ENCODE assay signal across 8 cellular contexts in genomic region chrX:68432648-68433047, GRCh38. TPM values are rescaled to one million over a fixed set of nuclear protein-coding genes. Genes with fewer than 3 reads are reported as not detected.
DNase-seq lines count a peak whose midpoint lies in the region; TF ChIP-seq lines count a peak whose summit lies in the region.

No MANE protein-coding gene starts in this region.

- peak overlapping the region; percentile 87 for H3K27ac ChIP-seq in suprapubic skin

- TF ChIP-seq EP300 in suprapubic skin (IDR thresholded peaks at IDR 0.05), result no peak

- TF ChIP-seq POLR2A in suprapubic skin (IDR thresholded peaks at IDR 0.05), result no peak

- in situ Hi-C loops in astrocyte of the spinal cord (cut with HindIII; ENCODE audit: low sequenced_read_pairs), result no loop called here

- peak; percentile 9 for DNase-seq in DMS79 treated with DMSO at 0.1 percent for 48 hours (lab: John Stamatoyannopoulos, UW)
- no peak for DNase-seq in DMS79 (lab: John Stamatoyannopoulos, UW)
- DNase-seq in astrocyte of the spinal cord (ENCODE audit: low read depth, low spot score), result peak; percentile 29
- peak; percentile 17 for DNase-seq in kidney tubule cell (ENCODE audit: low spot score)
- DNase-seq in suprapubic skin (ENCODE audit: low spot score in 2 of 2), result no peak
- DNase-seq in amniotic stem cell (lab: John Stamatoyannopoulos, UW), result no peak
- DNase-seq in T1000 (lab: John Stamatoyannopoulos, UW), result no peak
- DNase-seq in 8988T, result no peak

- peak overlapping the region; percentile 60 for H3K4me3 ChIP-seq in astrocyte of the spinal cord (ENCODE audit: low read depth, low read length)
- peak overlapping the region; percentile 65 for H3K4me3 ChIP-seq in suprapubic skin

- H3K9me3 ChIP-seq in suprapubic skin, result no peaks in the 10 kb centered on the region

- no peaks in the 10 kb centered on the region for H3K36me3 ChIP-seq in suprapubic skin

- 54% methylated on average over 12 of the region's 12 CpGs for WGBS in suprapubic skin

- TF ChIP-seq CTCF in astrocyte of the spinal cord (IDR thresholded peaks at IDR 0.05; ENCODE audit: low read depth, low read length) (no peak), suprapubic skin (IDR thresholded peaks at IDR 0.05) (no peak)

- H3K27me3 ChIP-seq in suprapubic skin, result no peaks in the 10 kb centered on the region

- H3K4me1 ChIP-seq in suprapubic skin, result peaks cover 8% of the 10 kb centered on the region

RNA-seq across cellular contexts. Expression of gene OPHN1, which starts 0.6 kb away (rescaled TPM):
- 10 to 100 TPM in 1 of 4 donors, 1 to 10 TPM in 3; 4.5 to 16.0 (median 8.4) TPM for total RNA-seq in suprapubic skin

Comparison
In these comparisons a context has a peak if more than half of its experiments do, and no peak if none do; other contexts are left out.
1. DNase-seq: peak in DMS79 treated with DMSO at 0.1 percent for 48 hours (single experiment), astrocyte of the spinal cord (single experiment) and kidney tubule cell (single experiment); none in DMS79 (single experiment), suprapubic skin (0 of 2), amniotic stem cell (single experiment), T1000 (single experiment) and 8988T (single experiment).